In the genomic region with DNA sequence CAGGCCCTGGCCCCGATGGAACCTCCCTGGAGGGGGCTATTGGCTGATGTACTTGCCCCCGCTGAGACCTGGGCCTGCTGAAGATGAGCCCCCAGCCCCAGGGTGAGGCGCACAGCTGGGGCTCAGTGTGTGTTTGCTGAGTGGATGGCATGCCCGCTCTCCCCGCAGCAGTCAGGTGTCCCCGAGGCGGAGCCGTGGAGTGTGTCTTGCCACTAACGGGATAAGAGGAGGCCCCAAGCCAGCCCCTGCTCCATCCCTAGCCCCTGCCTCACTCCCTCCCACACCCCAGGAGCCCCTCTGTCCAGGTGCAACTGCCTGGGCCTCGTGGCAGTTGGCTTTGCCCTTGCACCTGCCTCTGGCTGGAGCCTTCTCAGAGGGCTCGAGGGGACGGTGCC, we compare ENCODE assay signal across 13 cellular contexts.
A peak's percentile ranks its signal among the peaks of the same experiment; 100 is the strongest.
DNase-seq lines count a peak whose midpoint lies in the region; ATAC-seq, FAIRE-seq and TF ChIP-seq lines count a peak whose summit lies in the region.
"Had no signal": no experiment of that assay in that cellular context is flagged by ENCODE, and none has a peak within 500 bp of the region (broad histone marks: within the 10 kb centered on the region; RNA-seq: fewer than 3 reads in every experiment).

No MANE protein-coding gene starts in this region.

- DNase-seq in activated CD4-positive, alpha-beta T cell treated with anti-CD3 and anti-CD28 coated beads for 36 hours, result no peak
- no peak for DNase-seq in activated CD4-positive, alpha-beta T cell treated with anti-CD3 and anti-CD28 coated beads, Interleukin-2, amount 50 U/mL, for 4 hours
- DNase-seq in astrocyte (ENCODE audit: low read depth) (no peak), thyroid gland (no peak), GF-D8 (lab: John Stamatoyannopoulos, UW) (no peak)
- DNase-seq in activated CD4-positive, alpha-beta T cell treated with anti-CD3 and anti-CD28 coated beads, Interleukin-2, amount 50 U/mL, for 1 hour, result no peak
- DNase-seq: 8988T, NCI-H2029 treated with DMSO at 0.1 percent for 48 hours, retina, SHP77 treated with DMSO at 0.1 percent for 48 hours had no signal

- TF ChIP-seq CTCF in astrocyte (IDR thresholded peaks at IDR 0.05; ENCODE audit: insufficient read depth, low read depth, low read length) (no peak), thyroid gland (IDR thresholded peaks at IDR 0.05) (no peak)

- H3K4me1 ChIP-seq in astrocyte (ENCODE audit: insufficient read depth, low read length) (peaks cover 20% of the 10 kb centered on the region), mucosa of rectum (ENCODE audit: control insufficient read depth in 2 of 2, insufficient read depth in 2 of 2, low read length in 2 of 2) (peaks cover 7 to 9% of the 10 kb centered on the region in 2 donors), thyroid gland (peaks cover 4 to 26% of the 10 kb centered on the region in 2 donors)

- H3K4me3 ChIP-seq in astrocyte (ENCODE audit: insufficient read depth, low read depth, low read length) (no peak overlapping the region), mucosa of rectum (ENCODE audit: low read length in 2 of 2) (no peak overlapping the region), thyroid gland (replicated peaks in 1 of 3) (no peak overlapping the region)

- ATAC-seq in activated CD4-positive, alpha-beta T cell treated with anti-CD3 and anti-CD28 coated beads for 36 hours, result peak; percentile 30
- no peak for ATAC-seq in HG02852 (IDR thresholded peaks at IDR 0.05; ENCODE audit: unreplicated experiment)

- H3K4me3 Mint-ChIP-seq in activated CD4-positive, alpha-beta T cell treated with anti-CD3 and anti-CD28 coated beads for 36 hours, result no peak overlapping the region
- no peak overlapping the region for H3K4me3 Mint-ChIP-seq in astrocyte (ENCODE audit: unreplicated experiment)

- H3K27me3 ChIP-seq in astrocyte (ENCODE audit: insufficient read depth, low read length) (no peaks in the 10 kb centered on the region), mucosa of rectum (ENCODE audit: control insufficient read depth in 2 of 2, insufficient read depth in 2 of 2, low read length in 2 of 2) (no peaks in the 10 kb centered on the region), thyroid gland (no peaks in the 10 kb centered on the region)

- H3K79me2 ChIP-seq in astrocyte (ENCODE audit: insufficient read depth, low read length), result no peaks in the 10 kb centered on the region

- no peaks in the 10 kb centered on the region for H3K36me3 Mint-ChIP-seq in activated CD4-positive, alpha-beta T cell treated with anti-CD3 and anti-CD28 coated beads for 36 hours (ENCODE audit: low read depth)
- H3K36me3 Mint-ChIP-seq in astrocyte (ENCODE audit: low read depth, unreplicated experiment), result no peaks in the 10 kb centered on the region

- H3K9ac ChIP-seq in astrocyte (ENCODE audit: low read length), result peak overlapping the region; percentile 31
- H3K9ac ChIP-seq in mucosa of rectum (ENCODE audit: low read depth in 1 of 2, low read length in 2 of 2), result no peak overlapping the region

- peak overlapping the region; percentile 22 for H3K4me2 ChIP-seq in astrocyte (ENCODE audit: low read length)

- no peaks in the 10 kb centered on the region for H4K20me1 ChIP-seq in astrocyte (ENCODE audit: insufficient read depth, low read length)

- FAIRE-seq in astrocyte (lab: Jason Lieb, UNC), result no peak
- FAIRE-seq: D721Med had no signal

- H3K9me3 Mint-ChIP-seq in activated CD4-positive, alpha-beta T cell treated with anti-CD3 and anti-CD28 coated beads for 36 hours (ENCODE audit: low read depth), result no peaks in the 10 kb centered on the region
- H3K9me3 Mint-ChIP-seq in astrocyte (ENCODE audit: unreplicated experiment), result no peaks in the 10 kb centered on the region

- no peaks in the 10 kb centered on the region for H3K36me3 ChIP-seq in astrocyte (ENCODE audit: insufficient read depth, low read length)
- no peaks in the 10 kb centered on the region for H3K36me3 ChIP-seq in mucosa of rectum (ENCODE audit: control insufficient read depth in 2 of 2, insufficient read depth in 2 of 2, low read length in 2 of 2)
- no peaks in the 10 kb centered on the region for H3K36me3 ChIP-seq in thyroid gland

- no peak for TF ChIP-seq POLR2A in thyroid gland (IDR thresholded peaks at IDR 0.05)

- no peak overlapping the region for H2AFZ ChIP-seq in astrocyte (ENCODE audit: low read depth, low read length)

- H3K27ac ChIP-seq in astrocyte (ENCODE audit: low read depth, low read length) (no peak overlapping the region), mucosa of rectum (ENCODE audit: low read depth in 2 of 2, low read length in 2 of 2) (peak overlapping the region; percentile 35 to 48), thyroid gland (peak overlapping the region in 2 of 3 donors; percentile 43 to 45)

- no peaks in the 10 kb centered on the region for H3K9me3 ChIP-seq in astrocyte (ENCODE audit: insufficient read depth, low read depth, low read length)
- H3K9me3 ChIP-seq in mucosa of rectum (ENCODE audit: control insufficient read depth in 2 of 2, low read length in 2 of 2), result no peaks in the 10 kb centered on the region
- H3K9me3 ChIP-seq in thyroid gland, result no peaks in the 10 kb centered on the region

- peaks cover 5% of the 10 kb centered on the region for H3K4me1 Mint-ChIP-seq in activated CD4-positive, alpha-beta T cell treated with anti-CD3 and anti-CD28 coated beads for 36 hours
- no peaks in the 10 kb centered on the region for H3K4me1 Mint-ChIP-seq in astrocyte (ENCODE audit: low read depth, unreplicated experiment)

- CTCF ChIA-PET in activated CD4-positive, alpha-beta T cell treated with anti-CD3 and anti-CD28 coated beads for 36 hours (lab: Charles Lee), result no interaction called here

- no peaks in the 10 kb centered on the region for H3K27me3 Mint-ChIP-seq in activated CD4-positive, alpha-beta T cell treated with anti-CD3 and anti-CD28 coated beads for 36 hours
- peaks cover 8% of the 10 kb centered on the region for H3K27me3 Mint-ChIP-seq in astrocyte (ENCODE audit: low read depth, unreplicated experiment)

- POLR2A ChIA-PET in activated CD4-positive, alpha-beta T cell treated with anti-CD3 and anti-CD28 coated beads for 36 hours (lab: Charles Lee), result no interaction called here

- WGBS in thyroid gland, 2 donors, result 45 to 66% methylated on average over 8 to 9 of the region's 12 CpGs

- intact Hi-C loops in activated CD4-positive, alpha-beta T cell treated with anti-CD3 and anti-CD28 coated beads for 36 hours (cut with DNase I, micrococcal nuclease), result no loop called here
- intact Hi-C loops in thyroid gland (cut with DNase I), result no loop called here

- H3K27ac Mint-ChIP-seq in activated CD4-positive, alpha-beta T cell treated with anti-CD3 and anti-CD28 coated beads for 36 hours, result no peak overlapping the region
- no peak overlapping the region for H3K27ac Mint-ChIP-seq in astrocyte (ENCODE audit: unreplicated experiment)
